In genomic region chr16:4471869-4472268, GRCh38 we compare ENCODE assay signal across 1 cellular context.
TF ChIP-seq lines count a peak whose summit lies in the region.

No MANE protein-coding gene starts in this region.

TF ChIP-seq in HepG2, 621 proteins besides CTCF, POLR2A, EP300 and RAD21:
- TF ChIP-seq ZNF230 (CRISPR knock-in tag; IDR thresholded peaks at IDR 0.05) = no peak
- peak; percentile 53; the same call in 1 of the 2 replicates for TF ChIP-seq ZNF121 (CRISPR knock-in tag; IDR thresholded peaks at IDR 0.05)
